29 cellular contexts compared by ENCODE assay signal in the genomic region with DNA sequence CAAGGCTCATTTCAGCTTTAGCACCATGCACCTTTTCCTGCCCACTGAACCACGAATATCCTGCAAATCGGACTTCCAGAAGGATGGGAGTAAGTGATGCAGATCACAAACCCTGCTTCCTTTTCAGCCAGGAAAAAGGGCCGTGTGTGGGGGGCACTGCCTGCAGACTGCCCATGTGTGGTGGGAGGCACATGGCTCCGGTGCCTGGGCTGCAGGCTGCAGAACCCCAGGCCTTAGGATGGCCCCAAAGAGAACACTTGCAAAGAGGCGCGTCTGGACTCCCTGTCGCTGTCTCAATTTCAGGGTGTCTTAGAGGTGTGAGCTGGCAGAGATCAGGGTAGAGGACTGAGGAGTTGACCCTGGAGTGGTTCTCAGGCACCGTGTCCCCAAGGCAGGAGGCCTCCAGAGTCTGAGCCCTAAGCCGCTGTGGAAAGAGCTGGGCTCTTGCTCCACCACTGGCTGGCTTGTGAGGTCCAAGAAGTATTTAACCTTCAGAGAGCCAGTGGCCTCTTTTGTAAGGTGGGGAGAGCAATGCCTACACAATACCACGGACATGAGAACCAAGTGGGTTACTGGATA.
"Had no signal": no experiment of that assay in that cellular context is flagged by ENCODE, and none has a peak within 500 bp of the region (broad histone marks: within the 10 kb centered on the region; RNA-seq: fewer than 3 reads in every experiment).

No MANE protein-coding gene starts in this region.

- H3K27me3 ChIP-seq: adrenal gland, body of pancreas had no signal

- ATAC-seq: activated CD8-positive, alpha-beta memory T cell treated with anti-CD3 and anti-CD28 coated beads, Interleukin-2, amount 10 ng/mL, durations not matched to agents 7 days and 5 days; activated CD8-positive, alpha-beta T cell treated with anti-CD3 and anti-CD28 coated beads, Interleukin-2, amount 10 ng/mL, durations not matched to agents 7 days and 5 days; activated naive CD4-positive, alpha-beta T cell treated with anti-CD3 and anti-CD28 coated beads, Interleukin-2, amount 50 U/mL, for 72 hours; body of pancreas; WTC11 had no signal

- H3K27ac Mint-ChIP-seq: activated CD4-positive, alpha-beta memory T cell treated with anti-CD3 and anti-CD28 coated beads for 36 hours; activated CD8-positive, alpha-beta memory T cell treated with anti-CD3 and anti-CD28 coated beads, Interleukin-2, amount 10 ng/mL, durations not matched to agents 7 days and 5 days; activated CD8-positive, alpha-beta T cell treated with anti-CD3 and anti-CD28 coated beads, Interleukin-2, amount 10 ng/mL, durations not matched to agents 7 days and 5 days; activated naive CD4-positive, alpha-beta T cell treated with anti-CD3 and anti-CD28 coated beads, Interleukin-2, amount 10 ng/mL, durations not matched to agents 7 days and 5 days; activated naive CD4-positive, alpha-beta T cell treated with anti-CD3 and anti-CD28 coated beads, Interleukin-2, amount 50 U/mL, for 72 hours; activated T-helper 1 cell treated with anti-CD3 and anti-CD28 coated beads, Interleukin-12 subunit alpha, Interleukin-12 subunit beta, Interleukin-2, Interleukin-4 antibody, amounts not matched to agents 30 ng/mL and 10 ng/mL and 1 ng/mL, durations not matched to agents 14 hours and 24 hours and 36 hours; activated T-helper 2 cell treated with anti-CD3 and anti-CD28 coated beads, Interferon-gamma antibody, Interleukin-2, Interleukin-4, amounts not matched to agents 10 μg/mL and 5 μg/mL and 100 μg/mL, durations not matched to agents 14 hours and 24 hours and 36 hours; WTC11 had no signal

- H3K36me3 Mint-ChIP-seq: activated CD4-positive, alpha-beta memory T cell treated with anti-CD3 and anti-CD28 coated beads for 36 hours; activated CD8-positive, alpha-beta memory T cell treated with anti-CD3 and anti-CD28 coated beads, Interleukin-2, amount 10 ng/mL, durations not matched to agents 7 days and 5 days; activated naive CD4-positive, alpha-beta T cell treated with anti-CD3 and anti-CD28 coated beads, Interleukin-2, amount 10 ng/mL, durations not matched to agents 7 days and 5 days; activated naive CD4-positive, alpha-beta T cell treated with anti-CD3 and anti-CD28 coated beads, Interleukin-2, amount 50 U/mL, for 72 hours; WTC11 had no signal

- H3K36me3 ChIP-seq: adrenal gland had no signal

- H3K4me1 Mint-ChIP-seq: activated CD8-positive, alpha-beta memory T cell treated with anti-CD3 and anti-CD28 coated beads, Interleukin-2, amount 10 ng/mL, durations not matched to agents 7 days and 5 days; activated naive CD4-positive, alpha-beta T cell treated with anti-CD3 and anti-CD28 coated beads, Interleukin-2, amount 10 ng/mL, durations not matched to agents 7 days and 5 days; WTC11 had no signal

- H3K9me3 Mint-ChIP-seq: activated CD4-positive, alpha-beta memory T cell treated with anti-CD3 and anti-CD28 coated beads for 36 hours; activated naive CD4-positive, alpha-beta T cell treated with anti-CD3 and anti-CD28 coated beads, Interleukin-2, amount 10 ng/mL, durations not matched to agents 7 days and 5 days; activated naive CD4-positive, alpha-beta T cell treated with anti-CD3 and anti-CD28 coated beads, Interleukin-2, amount 50 U/mL, for 72 hours; activated T-helper 1 cell treated with anti-CD3 and anti-CD28 coated beads, Interleukin-12 subunit alpha, Interleukin-12 subunit beta, Interleukin-2, Interleukin-4 antibody, amounts not matched to agents 30 ng/mL and 10 ng/mL and 1 ng/mL, durations not matched to agents 14 hours and 24 hours and 36 hours; activated T-helper 2 cell treated with anti-CD3 and anti-CD28 coated beads, Interferon-gamma antibody, Interleukin-2, Interleukin-4, amounts not matched to agents 10 μg/mL and 5 μg/mL and 100 μg/mL, durations not matched to agents 14 hours and 24 hours and 36 hours; WTC11 had no signal

- FAIRE-seq: colon, endometrium, endothelial cell of umbilical vein, frontal cortex had no signal

- DNase-seq: activated CD4-positive, alpha-beta memory T cell treated with anti-CD3 and anti-CD28 coated beads for 36 hours; activated CD4-positive, alpha-beta T cell treated with anti-CD3 and anti-CD28 coated beads for 1 hour; activated CD4-positive, alpha-beta T cell treated with anti-CD3 and anti-CD28 coated beads for 48 hours; activated CD8-positive, alpha-beta memory T cell treated with anti-CD3 and anti-CD28 coated beads, Interleukin-2, amount 10 ng/mL, durations not matched to agents 7 days and 5 days; activated CD8-positive, alpha-beta memory T cell treated with anti-CD3 and anti-CD28 coated beads, Interleukin-2, amount 50 U/mL, for 4 hours; activated CD8-positive, alpha-beta T cell treated with anti-CD3 and anti-CD28 coated beads, Interleukin-2, amount 10 ng/mL, durations not matched to agents 7 days and 5 days; activated effector memory CD4-positive, alpha-beta T cell treated with anti-CD3 and anti-CD28 coated beads, Interleukin-2, amount 50 U/mL, for 16 hours; activated naive CD4-positive, alpha-beta T cell treated with anti-CD3 and anti-CD28 coated beads, Interleukin-2, amount 10 ng/mL, durations not matched to agents 7 days and 5 days; activated T-cell treated with anti-CD3 and anti-CD28 coated beads, Interleukin-2, amount 50 U/mL, for 1 hour; activated T-cell treated with anti-CD3 and anti-CD28 coated beads, Interleukin-2, amount 50 U/mL, for 48 hours; adrenal gland; amygdala; aorta; body of pancreas; caudate nucleus; cortex of kidney; effector CD8-positive, alpha-beta T cell; foreskin fibroblast; T-helper 2 cell had no signal

- H3K4me3 ChIP-seq: adrenal gland, body of pancreas had no signal

- H3K27ac ChIP-seq: adrenal gland, body of pancreas, epithelial cell of prostate, VCaP had no signal

- H3K4me3 Mint-ChIP-seq: activated CD4-positive, alpha-beta memory T cell treated with anti-CD3 and anti-CD28 coated beads for 36 hours; activated CD8-positive, alpha-beta memory T cell treated with anti-CD3 and anti-CD28 coated beads, Interleukin-2, amount 10 ng/mL, durations not matched to agents 7 days and 5 days; activated CD8-positive, alpha-beta T cell treated with anti-CD3 and anti-CD28 coated beads, Interleukin-2, amount 10 ng/mL, durations not matched to agents 7 days and 5 days; activated naive CD4-positive, alpha-beta T cell treated with anti-CD3 and anti-CD28 coated beads, Interleukin-2, amount 10 ng/mL, durations not matched to agents 7 days and 5 days; activated T-helper 1 cell treated with anti-CD3 and anti-CD28 coated beads, Interleukin-12 subunit alpha, Interleukin-12 subunit beta, Interleukin-2, Interleukin-4 antibody, amounts not matched to agents 30 ng/mL and 10 ng/mL and 1 ng/mL, durations not matched to agents 14 hours and 24 hours and 36 hours; WTC11 had no signal

- H3K4me1 ChIP-seq: adrenal gland, body of pancreas had no signal

- H3K9me3 ChIP-seq: adrenal gland, body of pancreas had no signal
